15 cellular contexts compared by ENCODE assay signal in genomic region chr10:72278668-72279393, GRCh38. TPM values are rescaled to one million over a fixed set of nuclear protein-coding genes. Genes with fewer than 3 reads are reported as not detected.
DNase-seq lines count a peak whose midpoint lies in the region; ATAC-seq and TF ChIP-seq lines count a peak whose summit lies in the region.
"Had no signal": no experiment of that assay in that cellular context is flagged by ENCODE, and none has a peak within 500 bp of the region (broad histone marks: within the 10 kb centered on the region; RNA-seq: fewer than 3 reads in every experiment).

No MANE protein-coding gene starts in this region.

- H3K4me3 Mint-ChIP-seq in activated T-helper 2 cell treated with anti-CD3 and anti-CD28 coated beads, Interferon-gamma antibody, Interleukin-2, Interleukin-4, amounts not matched to agents 10 μg/mL and 5 μg/mL and 100 μg/mL, durations not matched to agents 14 hours and 24 hours and 36 hours (ENCODE audit: low read depth): no peak overlapping the region
- H3K4me3 Mint-ChIP-seq in naive B cell: peak overlapping the region in 1 of 8 donors; percentile 99

- H3K9me3 Mint-ChIP-seq in activated T-helper 2 cell treated with anti-CD3 and anti-CD28 coated beads, Interferon-gamma antibody, Interleukin-2, Interleukin-4, amounts not matched to agents 10 μg/mL and 5 μg/mL and 100 μg/mL, durations not matched to agents 14 hours and 24 hours and 36 hours: no peaks in the 10 kb centered on the region
- H3K9me3 Mint-ChIP-seq in naive B cell: no peaks in the 10 kb centered on the region

- H3K4me1 Mint-ChIP-seq in activated T-helper 2 cell treated with anti-CD3 and anti-CD28 coated beads, Interferon-gamma antibody, Interleukin-2, Interleukin-4, amounts not matched to agents 10 μg/mL and 5 μg/mL and 100 μg/mL, durations not matched to agents 14 hours and 24 hours and 36 hours (ENCODE audit: low read depth): peaks cover 26% of the 10 kb centered on the region
- H3K4me1 Mint-ChIP-seq in naive B cell: peaks cover 31 to 49% (median 38%) of the 10 kb centered on the region in 3 donors

- 0 out of 2 replicates have a peak, but pooled peaks have one; percentile 31 for TF ChIP-seq CTCF in A673 (conservative IDR thresholded peaks at IDR 0.05; ENCODE audit: low read depth, low read length)
- TF ChIP-seq CTCF in GM12865 (IDR thresholded peaks at IDR 0.05; ENCODE audit: insufficient read depth, low read depth, low read length, missing control alignments): peak; percentile 0
- no peak for TF ChIP-seq CTCF in left lung (IDR thresholded peaks at IDR 0.05)

- H3K9me3 ChIP-seq in A673 (ENCODE audit: low read depth, low read length, poor library complexity, severe bottlenecking): no peaks in the 10 kb centered on the region
- H3K9me3 ChIP-seq in left lung: no peaks in the 10 kb centered on the region

- peaks cover 23% of the 10 kb centered on the region for H3K4me1 ChIP-seq in A673 (ENCODE audit: insufficient read depth, low read length, poor library complexity, severe bottlenecking)
- H3K4me1 ChIP-seq in left lung: peaks cover 12 to 37% of the 10 kb centered on the region in 2 donors

- H3K27me3 ChIP-seq in A673 (replicated peaks; ENCODE audit: insufficient read depth, low read depth, low read length, poor library complexity) (no peaks in the 10 kb centered on the region), left lung (no peaks in the 10 kb centered on the region)

- ATAC-seq in naive B cell (ENCODE audit: low read depth in 2 of 2) (no peak), GM21367 (IDR thresholded peaks at IDR 0.05; ENCODE audit: unreplicated experiment) (no peak), left lung (no peak)
- ATAC-seq: GM12878 had no signal

- H3K36me3 Mint-ChIP-seq in activated T-helper 2 cell treated with anti-CD3 and anti-CD28 coated beads, Interferon-gamma antibody, Interleukin-2, Interleukin-4, amounts not matched to agents 10 μg/mL and 5 μg/mL and 100 μg/mL, durations not matched to agents 14 hours and 24 hours and 36 hours (ENCODE audit: low read depth): peaks cover 32% of the 10 kb centered on the region
- peaks cover 5 to 17% of the 10 kb centered on the region in 2 donors for H3K36me3 Mint-ChIP-seq in naive B cell

- peaks cover 18% of the 10 kb centered on the region for H3K36me3 ChIP-seq in A673 (ENCODE audit: insufficient read depth, low read length, poor library complexity, severe bottlenecking)
- H3K36me3 ChIP-seq in left lung: peaks cover 0 to 20% of the 10 kb centered on the region in 2 donors

- CTCF ChIA-PET in A673 (lab: Charles Lee): no interaction called here

- DNase-seq in A673 (ENCODE audit: low spot score): no peak
- DNase-seq in GM12865 (ENCODE audit: low read depth): no peak
- no peak for DNase-seq in activated T-helper 2 cell treated with anti-CD3 and anti-CD28 coated beads, Interferon-gamma antibody, Interleukin-2, Interleukin-4, amounts not matched to agents 10 μg/mL and 5 μg/mL and 100 μg/mL, durations not matched to agents 14 hours and 24 hours and 36 hours (ENCODE audit: low spot score)
- no peak for DNase-seq in naive B cell
- no peak for DNase-seq in T-helper 2 cell
- DNase-seq in AML-193 (lab: John Stamatoyannopoulos, UW): no peak
- no peak for DNase-seq in left lung
- DNase-seq: COR-L47, islet precursor cell, NCI-H774, occipital lobe, SW 1271 had no signal

- intact Hi-C loops in A673 (cut with micrococcal nuclease; ENCODE audit: unreplicated experiment) (no loop called here), left lung (cut with DNase I) (loop anchor here in 1 of 2 donors (10.0 kb wide), 1 partner anchor 56 kb away; no protein-coding TSS in a partner anchor)
- intact Hi-C loops in activated T-helper 2 cell treated with anti-CD3 and anti-CD28 coated beads, Interferon-gamma antibody, Interleukin-2, Interleukin-4, amounts not matched to agents 10 μg/mL and 5 μg/mL and 100 μg/mL, durations not matched to agents 14 hours and 24 hours and 36 hours (cut with micrococcal nuclease): no loop called here

- no peak overlapping the region for H3K27ac ChIP-seq in A673 (ENCODE audit: low read depth, low read length, poor library complexity, severe bottlenecking)
- no peak overlapping the region for H3K27ac ChIP-seq in left lung
- H3K27ac ChIP-seq: HL-60 had no signal

- BruUV-seq in A673 (replicated peaks; lab: Mats Ljungman, UMichigan): no TSS peak

- POLR2A ChIA-PET in A673 (lab: Charles Lee; ENCODE audit: low non-redundant PET): no interaction called here

- peak overlapping the region; percentile 57 for H3K27ac Mint-ChIP-seq in activated T-helper 2 cell treated with anti-CD3 and anti-CD28 coated beads, Interferon-gamma antibody, Interleukin-2, Interleukin-4, amounts not matched to agents 10 μg/mL and 5 μg/mL and 100 μg/mL, durations not matched to agents 14 hours and 24 hours and 36 hours
- peak overlapping the region in 5 of 6 donors; percentile 16 to 85 (median 44) for H3K27ac Mint-ChIP-seq in naive B cell

- H3K27me3 Mint-ChIP-seq in activated T-helper 2 cell treated with anti-CD3 and anti-CD28 coated beads, Interferon-gamma antibody, Interleukin-2, Interleukin-4, amounts not matched to agents 10 μg/mL and 5 μg/mL and 100 μg/mL, durations not matched to agents 14 hours and 24 hours and 36 hours (ENCODE audit: low read depth): no peaks in the 10 kb centered on the region
- H3K27me3 Mint-ChIP-seq in naive B cell: no peaks in the 10 kb centered on the region

- H3K4me3 ChIP-seq in A673 (ENCODE audit: low read depth, low read length, poor library complexity, severe bottlenecking) (no peak overlapping the region), GM12865 (ENCODE audit: low read depth, low read length) (no peak overlapping the region), left lung (no peak overlapping the region)
- H3K4me3 ChIP-seq: GM12878 had no signal

RNA-seq across cellular contexts. Expression of gene DDIT4, which starts 5.1 kb away (rescaled TPM):
- 20.7 and 39.6 TPM in 2 replicates for total RNA-seq in A673 (2021)
- 543 and 569 TPM in 2 replicates for total RNA-seq in activated T-helper 2 cell treated with anti-CD3 and anti-CD28 coated beads, Interferon-gamma antibody, Interleukin-2, Interleukin-4, amounts not matched to agents 10 μg/mL and 5 μg/mL and 100 μg/mL, durations not matched to agents 14 hours and 24 hours and 36 hours
- polyA plus RNA-seq in naive B cell (ENCODE audit: low read depth in 6 of 6): 100 to 1,000 TPM in 1 of 6 donors, 10 to 100 TPM in 5; 22.6 to 124 (median 78.2) TPM
- 10 to 100 TPM; 40.7 to 73.8 TPM for total RNA-seq in left lung

Comparison
In these comparisons a context has a peak if more than half of its experiments do, and no peak if none do; other contexts are left out.
1. CTCF ChIP-seq: peak in A673 (single experiment) and GM12865 (single experiment); none in left lung (0 of 2).